Comparison of ENCODE assay signal across 1 cellular context in the genomic region with DNA sequence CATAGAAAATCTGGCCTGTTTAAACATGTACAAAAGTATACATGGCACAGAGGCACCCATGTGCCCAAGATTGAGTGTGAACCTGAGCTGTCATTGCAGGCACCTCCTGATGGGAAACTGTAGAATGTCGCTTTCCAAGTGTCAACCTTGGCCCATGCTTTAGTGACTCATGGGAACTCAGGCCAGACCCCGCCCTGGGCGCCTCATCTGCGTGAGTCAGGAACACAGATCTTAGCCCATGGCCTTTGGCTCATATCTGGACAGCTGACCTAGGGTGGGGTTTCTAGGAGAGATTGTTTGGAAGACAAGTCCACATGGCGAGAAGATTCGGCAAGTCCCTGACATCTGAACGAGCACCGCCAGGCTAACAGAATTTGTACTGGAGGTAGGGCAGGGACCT.
TF ChIP-seq lines count a peak whose summit lies in the region.

No MANE protein-coding gene starts in this region.

TF ChIP-seq in IMR-90, 13 proteins besides CTCF, POLR2A, EP300 and RAD21 (continued from another document):
- TF ChIP-seq MXI1 (IDR thresholded peaks at IDR 0.05; ENCODE audit: borderline replicate concordance, low read depth, low read length): no peak
